34 cellular contexts compared by ENCODE assay signal in genomic region chr1:94593611-94594010, GRCh38.
"Had no signal": no experiment of that assay in that cellular context is flagged by ENCODE, and none has a peak within 500 bp of the region (broad histone marks: within the 10 kb centered on the region; RNA-seq: fewer than 3 reads in every experiment).

No MANE protein-coding gene starts in this region.

- H3K27me3 ChIP-seq: cardiac muscle cell, Peyer's patch, SJSA1 had no signal

- H3K4me2 ChIP-seq: SK-N-SH had no signal

- H3K4me1 Mint-ChIP-seq: activated CD4-positive, alpha-beta memory T cell treated with anti-CD3 and anti-CD28 coated beads, Interleukin-2, amount 10 ng/mL, durations not matched to agents 7 days and 5 days; activated CD4-positive, alpha-beta T cell treated with anti-CD3 and anti-CD28 coated beads for 36 hours; activated CD8-positive, alpha-beta memory T cell treated with anti-CD3 and anti-CD28 coated beads, Interleukin-2, amount 10 ng/mL, durations not matched to agents 7 days and 5 days; activated naive CD4-positive, alpha-beta T cell treated with anti-CD3 and anti-CD28 coated beads, Interleukin-2, amount 10 ng/mL, durations not matched to agents 7 days and 5 days; activated naive CD8-positive, alpha-beta T cell treated with anti-CD3 and anti-CD28 coated beads, Interleukin-2, amount 50 U/mL, for 24 hours had no signal

- DNase-seq: activated CD4-positive, alpha-beta memory T cell treated with anti-CD3 and anti-CD28 coated beads, Interleukin-2, amount 10 ng/mL, durations not matched to agents 7 days and 5 days; activated CD4-positive, alpha-beta T cell treated with anti-CD3 and anti-CD28 coated beads for 36 hours; activated CD8-positive, alpha-beta memory T cell treated with anti-CD3 and anti-CD28 coated beads for 24 hours; activated CD8-positive, alpha-beta memory T cell treated with anti-CD3 and anti-CD28 coated beads, Interleukin-2, amount 10 ng/mL, durations not matched to agents 7 days and 5 days; activated CD8-positive, alpha-beta memory T cell treated with anti-CD3 and anti-CD28 coated beads, Interleukin-2, amount 50 U/mL, for 48 hours; activated effector memory CD4-positive, alpha-beta T cell treated with Interleukin-2 at 50 U/mL for 16 hours; activated naive CD4-positive, alpha-beta T cell treated with anti-CD3 and anti-CD28 coated beads, Interleukin-2, amount 10 ng/mL, durations not matched to agents 7 days and 5 days; activated naive CD8-positive, alpha-beta T cell treated with anti-CD3 and anti-CD28 coated beads, Interleukin-2, amount 50 U/mL, for 24 hours; activated T-cell treated with anti-CD3 and anti-CD28 coated beads, Interleukin-2, amount 50 U/mL, for 48 hours; amniotic stem cell; aorta; Karpas-422; KBM-7; NCI-H1105 treated with DMSO at 0.1 percent for 48 hours; NCI-H1436; NCI-H1694; NCI-H1930; NCI-H2081 treated with DMSO at 0.1 percent for 48 hours; NCI-H510A; NCI-H526; NCI-H748 treated with DMSO at 0.1 percent for 48 hours; NK-92 treated with Interleukin-12 subunit alpha and Interleukin-12 subunit beta, amount 100 ng/mL, for 24 hours; PC-3; Peyer's patch; RPMI8226; SHP77 treated with DMSO at 0.1 percent for 48 hours; SK-N-SH had no signal

- H3K9me3 Mint-ChIP-seq: activated CD4-positive, alpha-beta memory T cell treated with anti-CD3 and anti-CD28 coated beads, Interleukin-2, amount 10 ng/mL, durations not matched to agents 7 days and 5 days; activated naive CD4-positive, alpha-beta T cell treated with anti-CD3 and anti-CD28 coated beads, Interleukin-2, amount 10 ng/mL, durations not matched to agents 7 days and 5 days; activated naive CD8-positive, alpha-beta T cell treated with anti-CD3 and anti-CD28 coated beads, Interleukin-2, amount 50 U/mL, for 24 hours; T-helper 1 cell treated with Interleukin-12 subunit alpha and Interleukin-12 subunit beta and Interleukin-4 antibody, amounts not matched to agents 30 μg/mL and 1 μg/mL, for 36 hours; T-helper 2 cell treated with Interferon-gamma antibody and Interleukin-4, amounts not matched to agents 5 μg/mL and 100 μg/mL, for 36 hours; WTC11 had no signal

- H3K27ac ChIP-seq: cardiac muscle cell, SJSA1 had no signal

- H3K27ac Mint-ChIP-seq: activated CD4-positive, alpha-beta memory T cell treated with anti-CD3 and anti-CD28 coated beads, Interleukin-2, amount 10 ng/mL, durations not matched to agents 7 days and 5 days; activated CD4-positive, alpha-beta T cell treated with anti-CD3 and anti-CD28 coated beads for 36 hours; activated CD8-positive, alpha-beta memory T cell treated with anti-CD3 and anti-CD28 coated beads, Interleukin-2, amount 10 ng/mL, durations not matched to agents 7 days and 5 days; activated naive CD4-positive, alpha-beta T cell treated with anti-CD3 and anti-CD28 coated beads, Interleukin-2, amount 10 ng/mL, durations not matched to agents 7 days and 5 days; activated naive CD8-positive, alpha-beta T cell; activated naive CD8-positive, alpha-beta T cell treated with anti-CD3 and anti-CD28 coated beads, Interleukin-2, amount 50 U/mL, for 24 hours; T-helper 1 cell treated with Interleukin-12 subunit alpha and Interleukin-12 subunit beta and Interleukin-4 antibody, amounts not matched to agents 30 μg/mL and 1 μg/mL, for 36 hours; T-helper 2 cell treated with Interferon-gamma antibody and Interleukin-4, amounts not matched to agents 5 μg/mL and 100 μg/mL, for 36 hours; WTC11 had no signal

- H3K27me3 Mint-ChIP-seq: activated naive CD8-positive, alpha-beta T cell treated with anti-CD3 and anti-CD28 coated beads, Interleukin-2, amount 50 U/mL, for 24 hours had no signal

- H3K9me2 ChIP-seq: SK-N-SH had no signal

- H3K4me3 Mint-ChIP-seq: activated CD4-positive, alpha-beta memory T cell treated with anti-CD3 and anti-CD28 coated beads, Interleukin-2, amount 10 ng/mL, durations not matched to agents 7 days and 5 days; activated CD4-positive, alpha-beta T cell treated with anti-CD3 and anti-CD28 coated beads for 36 hours; activated CD8-positive, alpha-beta memory T cell treated with anti-CD3 and anti-CD28 coated beads, Interleukin-2, amount 10 ng/mL, durations not matched to agents 7 days and 5 days; activated naive CD4-positive, alpha-beta T cell treated with anti-CD3 and anti-CD28 coated beads, Interleukin-2, amount 10 ng/mL, durations not matched to agents 7 days and 5 days; activated naive CD8-positive, alpha-beta T cell; activated naive CD8-positive, alpha-beta T cell treated with anti-CD3 and anti-CD28 coated beads, Interleukin-2, amount 50 U/mL, for 24 hours; T-helper 1 cell treated with Interleukin-12 subunit alpha and Interleukin-12 subunit beta and Interleukin-4 antibody, amounts not matched to agents 30 μg/mL and 1 μg/mL, for 36 hours; T-helper 2 cell treated with Interferon-gamma antibody and Interleukin-4, amounts not matched to agents 5 μg/mL and 100 μg/mL, for 36 hours; WTC11 had no signal

- H3K9ac ChIP-seq: SK-N-SH had no signal

- H3K36me3 Mint-ChIP-seq: activated CD8-positive, alpha-beta memory T cell treated with anti-CD3 and anti-CD28 coated beads, Interleukin-2, amount 10 ng/mL, durations not matched to agents 7 days and 5 days; activated naive CD4-positive, alpha-beta T cell treated with anti-CD3 and anti-CD28 coated beads, Interleukin-2, amount 10 ng/mL, durations not matched to agents 7 days and 5 days; activated naive CD8-positive, alpha-beta T cell; WTC11 had no signal

- ATAC-seq: activated CD4-positive, alpha-beta T cell treated with anti-CD3 and anti-CD28 coated beads for 36 hours; activated CD4-positive, CD25-positive, alpha-beta regulatory T cell treated with anti-CD3 and anti-CD28 coated beads, Interleukin-2, amount 50 U/mL, for 24 hours; activated CD8-positive, alpha-beta memory T cell treated with anti-CD3 and anti-CD28 coated beads, Interleukin-2, amount 10 ng/mL, durations not matched to agents 7 days and 5 days; activated naive CD8-positive, alpha-beta T cell treated with anti-CD3 and anti-CD28 coated beads, Interleukin-2, amount 50 U/mL, for 24 hours; PC-3; WTC11 had no signal

- H3K36me3 ChIP-seq: cardiac muscle cell, Peyer's patch, SJSA1 had no signal

- H3K9me3 ChIP-seq: Peyer's patch, SJSA1, SK-N-SH had no signal

- H3K4me3 ChIP-seq: cardiac muscle cell, Peyer's patch, SJSA1 had no signal
